42 cellular contexts compared by ENCODE assay signal in the genomic region with DNA sequence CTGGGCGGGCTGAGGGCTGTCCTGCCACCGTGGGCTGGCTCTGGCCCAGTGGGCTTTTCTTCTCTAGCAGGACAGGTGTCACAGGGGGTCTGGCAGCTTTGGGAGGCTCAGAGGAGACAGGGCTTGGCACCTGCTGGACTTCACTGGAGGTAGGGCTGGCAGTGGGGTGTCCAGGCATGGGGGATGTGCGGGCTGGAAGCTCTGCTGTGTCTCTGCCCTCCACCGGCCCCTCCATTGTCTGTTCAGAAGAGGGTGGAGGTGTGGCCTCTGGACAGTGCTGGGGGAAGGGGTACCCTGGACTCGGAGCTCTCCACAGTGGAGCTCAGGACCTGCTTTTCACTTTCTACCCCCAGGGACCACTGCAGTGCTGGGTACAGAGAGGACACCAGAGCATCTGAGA. TPM values are rescaled to one million over a fixed set of nuclear protein-coding genes. Genes with fewer than 3 reads are reported as not detected.
"Had no signal": no experiment of that assay in that cellular context is flagged by ENCODE, and none has a peak within 500 bp of the region (broad histone marks: within the 10 kb centered on the region; RNA-seq: fewer than 3 reads in every experiment).

No MANE protein-coding gene starts in this region.

- H3K27ac Mint-ChIP-seq: activated B cell treated with CpG ODN at 0.5 μM for 24 hours; activated naive CD8-positive, alpha-beta T cell; effector memory CD8-positive, alpha-beta T cell; immature natural killer cell; stimulated activated naive B cell treated with anti-CD40 and anti-IgM and Interleukin-4, amounts not matched to agents 10 μg/mL and 1 μg/mL and 100 μg/mL, for 72 hours; T-helper 2 cell treated with Interferon-gamma antibody and Interleukin-4, amounts not matched to agents 5 μg/mL and 100 μg/mL, for 36 hours had no signal

- H3K27me3 ChIP-seq: body of pancreas had no signal

- H3K27ac ChIP-seq: body of pancreas, cardiac muscle cell, coronary artery, gastroesophageal sphincter, sigmoid colon, stomach, tibial artery had no signal

- H3K9me3 Mint-ChIP-seq: activated B cell treated with CpG ODN at 0.5 μM for 24 hours; effector memory CD8-positive, alpha-beta T cell; naive thymus-derived CD4-positive, alpha-beta T cell; stimulated activated naive B cell treated with anti-CD40 and anti-IgM and Interleukin-4, amounts not matched to agents 10 μg/mL and 1 μg/mL and 100 μg/mL, for 72 hours; T-helper 2 cell treated with Interferon-gamma antibody and Interleukin-4, amounts not matched to agents 5 μg/mL and 100 μg/mL, for 36 hours had no signal

- ATAC-seq: body of pancreas; effector memory CD8-positive, alpha-beta T cell; gastroesophageal sphincter; left colon; naive thymus-derived CD4-positive, alpha-beta T cell; stimulated activated naive B cell treated with anti-CD40 and anti-IgM and Interleukin-4, amounts not matched to agents 10 μg/mL and 1 μg/mL and 100 μg/mL, for 72 hours had no signal

- H3K9me3 ChIP-seq: body of pancreas, gastroesophageal sphincter, sigmoid colon, stomach, tibial artery had no signal

- H3K4me3 ChIP-seq: body of pancreas, cardiac muscle cell, coronary artery, dorsolateral prefrontal cortex, gastroesophageal sphincter, sigmoid colon, stomach, tibial artery had no signal

- DNase-seq: activated B cell treated with CpG ODN at 0.5 μM for 24 hours; activated CD4-positive, alpha-beta T cell treated with anti-CD3 and anti-CD28 coated beads for 4 hours; activated CD4-positive, alpha-beta T cell treated with anti-CD3 and anti-CD28 coated beads, Interleukin-2, amount 50 U/mL, for 4 hours; activated effector memory CD4-positive, alpha-beta T cell treated with Interleukin-2 at 50 U/mL for 16 hours; activated naive CD4-positive, alpha-beta T cell treated with Interleukin-2 at 50 U/mL for 16 hours; activated T-cell treated with anti-CD3 and anti-CD28 coated beads, Interleukin-2, amount 50 U/mL, for 48 hours; body of pancreas; dorsolateral prefrontal cortex; effector memory CD8-positive, alpha-beta T cell; hypothalamus; immature natural killer cell; kidney; left colon; midbrain; naive thymus-derived CD4-positive, alpha-beta T cell; retina; small intestine; stimulated activated CD4-positive, alpha-beta T cell treated with anti-CD3 and anti-CD28 coated beads, Interleukin-1b, Interleukin-23, amount 100 ng/mL, for 48 hours; stimulated activated CD4-positive, alpha-beta T cell treated with anti-CD3 and anti-CD28 coated beads, Interleukin-4, amount 100 ng/mL, for 4 hours; stimulated activated CD8-positive, alpha-beta memory T cell treated with anti-CD3 and anti-CD28 coated beads, Interleukin-4, amount 100 ng/mL, for 48 hours; stimulated activated naive B cell treated with anti-CD40 and anti-IgM and Interleukin-4, amounts not matched to agents 10 μg/mL and 1 μg/mL and 100 μg/mL, for 72 hours; T-helper 1 cell; tibial artery had no signal

- H3K4me3 Mint-ChIP-seq: activated B cell treated with CpG ODN at 0.5 μM for 24 hours; activated naive CD8-positive, alpha-beta T cell; effector memory CD8-positive, alpha-beta T cell; immature natural killer cell; naive thymus-derived CD4-positive, alpha-beta T cell; stimulated activated naive B cell treated with anti-CD40 and anti-IgM and Interleukin-4, amounts not matched to agents 10 μg/mL and 1 μg/mL and 100 μg/mL, for 72 hours; T-helper 2 cell treated with Interferon-gamma antibody and Interleukin-4, amounts not matched to agents 5 μg/mL and 100 μg/mL, for 36 hours had no signal

- FAIRE-seq: endothelial cell of umbilical vein, kidney, small intestine had no signal

- H3K36me3 ChIP-seq: cardiac muscle cell, gastroesophageal sphincter, sigmoid colon, stomach, tibial artery had no signal

- H3K36me3 Mint-ChIP-seq: activated naive CD8-positive, alpha-beta T cell; immature natural killer cell; stimulated activated naive B cell treated with anti-CD40 and anti-IgM and Interleukin-4, amounts not matched to agents 10 μg/mL and 1 μg/mL and 100 μg/mL, for 72 hours had no signal

RNA-seq across cellular contexts. Expression of a gene that starts 9.2 kb away (rescaled TPM):
- total RNA-seq: activated B cell treated with CpG ODN at 0.5 μM for 24 hours, endothelial cell of umbilical vein, kidney, ureter had no signal
- polyA plus RNA-seq: aorta; endothelial cell of umbilical vein; liver; naive thymus-derived CD4-positive, alpha-beta T cell had no signal

RNA-seq across cellular contexts. Expression of a gene that starts 32.5 kb away (rescaled TPM):
- total RNA-seq: activated B cell treated with CpG ODN at 0.5 μM for 24 hours; activated CD8-positive, alpha-beta memory T cell treated with anti-CD3 and anti-CD28 coated beads for 36 hours; aorta; body of pancreas; cardiac muscle cell; endothelial cell of umbilical vein; fibroblast of lung; fibroblast of villous mesenchyme; gastroesophageal sphincter; kidney; left colon; liver; naive thymus-derived CD4-positive, alpha-beta T cell; omental fat pad; sigmoid colon; stomach; ureter had no signal
- polyA plus RNA-seq: adipose tissue; aorta; cardiac muscle cell; endothelial cell of umbilical vein; esophagus; fibroblast of lung; immature natural killer cell; liver; naive thymus-derived CD4-positive, alpha-beta T cell; neural cell; sigmoid colon; stomach had no signal

RNA-seq across cellular contexts. Expression of a gene that starts 46.3 kb away (rescaled TPM):
- polyA plus RNA-seq: neural cell had no signal

RNA-seq across cellular contexts. Expression of a gene that starts 47.0 kb away (rescaled TPM):
- total RNA-seq: activated B cell treated with CpG ODN at 0.5 μM for 24 hours; activated CD8-positive, alpha-beta memory T cell treated with anti-CD3 and anti-CD28 coated beads for 36 hours; aorta; body of pancreas; cardiac muscle cell; cerebellum; endothelial cell of umbilical vein; fibroblast of lung; fibroblast of villous mesenchyme; gastroesophageal sphincter; left colon; naive thymus-derived CD4-positive, alpha-beta T cell; omental fat pad; sigmoid colon; stomach; ureter had no signal
- polyA plus RNA-seq: adipose tissue; cardiac muscle cell; endothelial cell of umbilical vein; fibroblast of lung; immature natural killer cell; naive thymus-derived CD4-positive, alpha-beta T cell; neural cell; sigmoid colon; stomach had no signal
